Comparison of ENCODE assay signal across 30 cellular contexts in the genomic region with DNA sequence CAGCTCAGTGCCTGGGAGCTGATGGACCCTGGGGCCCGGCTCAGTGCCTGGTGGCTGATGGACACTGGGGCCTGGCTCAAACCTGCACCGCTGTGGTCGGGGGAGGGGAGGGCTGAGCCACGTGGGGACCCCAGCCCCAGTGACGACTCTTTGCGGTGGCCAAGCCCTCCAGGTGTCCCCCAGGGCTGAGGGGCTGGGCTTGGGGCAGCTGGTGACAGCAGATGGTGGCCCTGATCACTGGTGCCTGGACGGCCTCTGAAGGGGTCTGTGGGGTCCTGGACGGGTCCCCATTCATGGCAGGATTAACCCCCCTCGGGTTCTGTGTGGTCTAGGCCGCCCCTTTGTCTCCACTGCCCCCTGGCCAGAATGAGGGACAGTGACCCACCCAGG. TPM values are rescaled to one million over a fixed set of nuclear protein-coding genes. Genes with fewer than 3 reads are reported as not detected.
DNase-seq lines count a peak whose midpoint lies in the region; ATAC-seq, FAIRE-seq and TF ChIP-seq lines count a peak whose summit lies in the region.
"Had no signal": no experiment of that assay in that cellular context is flagged by ENCODE, and none has a peak within 500 bp of the region (broad histone marks: within the 10 kb centered on the region; RNA-seq: fewer than 3 reads in every experiment).

No MANE protein-coding gene starts in this region.

- no TSS peak for BruUV-seq in MCF 10A (replicated peaks; lab: Mats Ljungman, UMichigan)

- intact Hi-C loops in breast epithelium (cut with DNase I; ENCODE audit: low total_unique reads) = no loop called here
- intact Hi-C loops in MCF 10A (cut with micrococcal nuclease) = no loop called here
- intact Hi-C loops in kidney (cut with DNase I) = no loop called here
- intact Hi-C loops in sigmoid colon (cut with DNase I) = no loop called here

- no peak for TF ChIP-seq EP300 in sigmoid colon (IDR thresholded peaks at IDR 0.05)

- TF ChIP-seq CTCF in breast epithelium (IDR thresholded peaks at IDR 0.05) (no peak), MCF 10A (IDR thresholded peaks at IDR 0.05; ENCODE audit: unreplicated experiment) (no peak), VCaP (conservative IDR thresholded peaks at IDR 0.05) (no peak), kidney (IDR thresholded peaks at IDR 0.05; ENCODE audit: borderline replicate concordance, extremely low read depth, insufficient read depth) (no peak), sigmoid colon (IDR thresholded peaks at IDR 0.05) (no peak)

- DNase-seq in breast epithelium (ENCODE audit: low spot score in 2 of 2) (no peak), MCF 10A (ENCODE audit: unreplicated experiment) (no peak), kidney (peak; percentile 62), sigmoid colon (peak; percentile 63), NCI-H69 (lab: John Stamatoyannopoulos, UW) (no peak), GDM1 (lab: John Stamatoyannopoulos, UW) (no peak)
- DNase-seq: activated CD4-positive, alpha-beta T cell treated with anti-CD3 and anti-CD28 coated beads, Interleukin-2, amount 50 U/mL, for 1 hour; activated CD8-positive, alpha-beta memory T cell treated with anti-CD3 and anti-CD28 coated beads, Interleukin-2, amount 10 ng/mL, durations not matched to agents 7 days and 5 days; activated naive CD4-positive, alpha-beta T cell; activated T-cell treated with anti-CD3 and anti-CD28 coated beads, Interleukin-2, amount 50 U/mL, for 72 hours; effector memory CD4-positive, alpha-beta T cell; erythroblast; Karpas-422; mesenchymal stem cell; NCI-H1436 treated with DMSO at 0.1 percent for 48 hours; NCI-H446; nucleus accumbens; SHP77 treated with DMSO at 0.1 percent for 48 hours; small intestine; stimulated activated CD4-positive, alpha-beta T cell treated with anti-CD3 and anti-CD28 coated beads, Interleukin-1b, Interleukin-23, amount 100 ng/mL, for 48 hours; stimulated activated CD8-positive, alpha-beta memory T cell treated with anti-CD3 and anti-CD28 coated beads, Interleukin-4, amount 100 ng/mL, for 48 hours had no signal

- no peak for FAIRE-seq in kidney (lab: Jason Lieb, UNC)
- FAIRE-seq: colon, H54, small intestine had no signal

- POLR2A ChIA-PET in MCF 10A (lab: Yijun Ruan, JAX) = no interaction called here

- no peaks in the 10 kb centered on the region for H3K4me1 Mint-ChIP-seq in MCF 10A (ENCODE audit: insufficient read depth, unreplicated experiment)
- H3K4me1 Mint-ChIP-seq: activated CD8-positive, alpha-beta memory T cell treated with anti-CD3 and anti-CD28 coated beads, Interleukin-2, amount 10 ng/mL, durations not matched to agents 7 days and 5 days had no signal

- no peak for ATAC-seq in GM19467 (IDR thresholded peaks at IDR 0.05; ENCODE audit: unreplicated experiment)
- ATAC-seq: activated CD8-positive, alpha-beta memory T cell treated with anti-CD3 and anti-CD28 coated beads, Interleukin-2, amount 10 ng/mL, durations not matched to agents 7 days and 5 days; activated T-cell treated with anti-CD3 and anti-CD28 coated beads, Interleukin-2, amount 50 U/mL, for 72 hours had no signal

- no peak for TF ChIP-seq POLR2A in breast epithelium (IDR thresholded peaks at IDR 0.05)
- TF ChIP-seq POLR2A in sigmoid colon (IDR thresholded peaks at IDR 0.05) = no peak

- H3K9ac ChIP-seq in kidney (ENCODE audit: low read length in 2 of 2) = no peak overlapping the region

- no peaks in the 10 kb centered on the region for H3K9me3 Mint-ChIP-seq in MCF 10A (ENCODE audit: unreplicated experiment)
- H3K9me3 Mint-ChIP-seq: activated T-cell treated with anti-CD3 and anti-CD28 coated beads, Interleukin-2, amount 50 U/mL, for 72 hours had no signal

- H3K4me3 Mint-ChIP-seq in MCF 10A (ENCODE audit: unreplicated experiment) = no peak overlapping the region
- H3K4me3 Mint-ChIP-seq: activated CD8-positive, alpha-beta memory T cell treated with anti-CD3 and anti-CD28 coated beads, Interleukin-2, amount 10 ng/mL, durations not matched to agents 7 days and 5 days; activated T-cell treated with anti-CD3 and anti-CD28 coated beads, Interleukin-2, amount 50 U/mL, for 72 hours; CD4-positive, alpha-beta memory T cell had no signal

- CTCF ChIA-PET in MCF 10A (lab: Yijun Ruan, JAX) = no interaction called here

- no peaks in the 10 kb centered on the region for H3K9me3 ChIP-seq in breast epithelium
- H3K9me3 ChIP-seq in kidney (ENCODE audit: control insufficient read depth in 1 of 2, low read length in 2 of 2) = no peaks in the 10 kb centered on the region
- no peaks in the 10 kb centered on the region for H3K9me3 ChIP-seq in sigmoid colon
- H3K9me3 ChIP-seq: stomach had no signal

- H3K36me3 ChIP-seq in breast epithelium = no peaks in the 10 kb centered on the region
- no peaks in the 10 kb centered on the region for H3K36me3 ChIP-seq in kidney (ENCODE audit: control insufficient read depth in 1 of 2, insufficient read depth in 2 of 2, low read length in 2 of 2)
- H3K36me3 ChIP-seq in sigmoid colon = no peaks in the 10 kb centered on the region
- H3K36me3 ChIP-seq: stomach, tibial artery had no signal

- H3K27me3 Mint-ChIP-seq in MCF 10A (ENCODE audit: insufficient read depth, unreplicated experiment) = peaks cover 36% of the 10 kb centered on the region
- H3K27me3 Mint-ChIP-seq: activated CD8-positive, alpha-beta memory T cell treated with anti-CD3 and anti-CD28 coated beads, Interleukin-2, amount 10 ng/mL, durations not matched to agents 7 days and 5 days had no signal

- H3K4me3 ChIP-seq in breast epithelium (no peak overlapping the region), kidney (ENCODE audit: low read length in 2 of 2) (no peak overlapping the region), sigmoid colon (no peak overlapping the region)
- H3K4me3 ChIP-seq: stomach, tibial artery had no signal

- H3K27ac ChIP-seq in breast epithelium (peak overlapping the region; percentile 33 to 69), VCaP (peak overlapping the region; percentile 62), kidney (ENCODE audit: low read depth in 2 of 2, low read length in 2 of 2) (no peak overlapping the region), sigmoid colon (no peak overlapping the region)
- H3K27ac ChIP-seq: stomach, tibial artery had no signal

- H3K4me1 ChIP-seq in breast epithelium (peaks cover 0 to 4% of the 10 kb centered on the region in 2 donors), kidney (ENCODE audit: control insufficient read depth in 1 of 2, insufficient read depth in 1 of 2, low read depth in 1 of 2, low read length in 2 of 2) (no peaks in the 10 kb centered on the region), sigmoid colon (no peaks in the 10 kb centered on the region)

- no peak overlapping the region for H3K27ac Mint-ChIP-seq in MCF 10A (ENCODE audit: low read depth, unreplicated experiment)
- H3K27ac Mint-ChIP-seq: activated CD8-positive, alpha-beta memory T cell treated with anti-CD3 and anti-CD28 coated beads, Interleukin-2, amount 10 ng/mL, durations not matched to agents 7 days and 5 days; activated T-cell treated with anti-CD3 and anti-CD28 coated beads, Interleukin-2, amount 50 U/mL, for 72 hours; CD4-positive, alpha-beta memory T cell had no signal

- H3K36me3 Mint-ChIP-seq in MCF 10A (ENCODE audit: insufficient read depth, unreplicated experiment) = peaks cover 5% of the 10 kb centered on the region
- H3K36me3 Mint-ChIP-seq: activated CD8-positive, alpha-beta memory T cell treated with anti-CD3 and anti-CD28 coated beads, Interleukin-2, amount 10 ng/mL, durations not matched to agents 7 days and 5 days; CD4-positive, alpha-beta memory T cell had no signal

- H3K27me3 ChIP-seq in breast epithelium = peaks cover 4 to 55% of the 10 kb centered on the region in 2 donors
- peaks cover 7 to 62% (median 61%) of the 10 kb centered on the region in 3 donors for H3K27me3 ChIP-seq in sigmoid colon

- WGBS in sigmoid colon, 2 donors = 20 to 62% methylated on average over 10 of the region's 10 CpGs

RNA-seq across cellular contexts. Expression of a gene that starts 3.4 kb away (rescaled TPM):
- total RNA-seq in breast epithelium (1 to 10 TPM in 2 of 3 donors, not detected in 1; 2.0 to 6.9 TPM), MCF 10A (2022) (not detected in 2 replicates), kidney (0.38 TPM), sigmoid colon (under 1 TPM in 1 of 4 donors, not detected in 3; 0.83 TPM)
- polyA plus RNA-seq in kidney (ENCODE audit: insufficient read depth, low read depth, low replicate concordance) (not detected), sigmoid colon (100 to 1,000 TPM in 1 of 3 donors, 1 to 10 TPM in 2; 1.4 to 131 (median 4.2) TPM)
- total RNA-seq: A172; activated CD8-positive, alpha-beta memory T cell treated with anti-CD3 and anti-CD28 coated beads, Interleukin-2, amount 10 ng/mL, durations not matched to agents 7 days and 5 days; activated T-cell treated with anti-CD3 and anti-CD28 coated beads, Interleukin-2, amount 50 U/mL, for 72 hours; CD4-positive, alpha-beta memory T cell; myocyte had no signal
- polyA plus RNA-seq: CD4-positive, alpha-beta memory T cell had no signal

Comparison
In these comparisons a context has a peak if more than half of its experiments do, and no peak if none do; other contexts are left out.
1. DNase-seq: peak in kidney (single experiment) and sigmoid colon (single experiment); none in breast epithelium (0 of 2), MCF 10A (single experiment), NCI-H69 (single experiment) and GDM1 (single experiment).
2. H3K27ac ChIP-seq: peak in breast epithelium (2 of 2) and VCaP (single experiment); none in kidney (0 of 2) and sigmoid colon (0 of 4).